ENCODE assay signal across 7 cellular contexts in the genomic region with DNA sequence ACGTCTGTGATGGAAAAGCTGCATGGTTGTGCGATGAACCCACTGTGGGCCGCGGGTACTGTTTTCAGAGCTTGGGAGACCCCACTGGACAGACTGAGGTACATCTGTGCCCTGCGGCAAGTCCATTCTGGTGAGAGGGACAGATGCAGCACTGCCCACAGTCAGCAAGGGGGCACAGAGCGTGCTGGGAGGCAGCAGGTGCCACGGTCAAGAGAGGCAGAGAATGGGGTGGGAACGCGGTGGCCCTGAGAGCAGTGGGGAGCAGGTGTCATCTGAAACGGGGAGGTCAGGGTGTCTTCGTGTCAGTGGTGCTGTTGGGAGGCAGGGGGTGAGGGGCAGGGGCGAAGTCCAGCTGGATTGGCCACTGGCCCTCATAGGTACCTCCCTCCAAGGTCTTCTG.
"Had no signal": no experiment of that assay in that cellular context is flagged by ENCODE, and none has a peak within 500 bp of the region (broad histone marks: within the 10 kb centered on the region; RNA-seq: fewer than 3 reads in every experiment).

No MANE protein-coding gene starts in this region.

- H3K9me3 Mint-ChIP-seq: activated naive CD8-positive, alpha-beta T cell treated with anti-CD3 and anti-CD28 coated beads, Interleukin-2, amount 50 U/mL, for 24 hours had no signal

- DNase-seq: activated CD4-positive, alpha-beta T cell treated with anti-CD3 and anti-CD28 coated beads, Interleukin-2, amount 50 U/mL, for 4 hours; activated naive CD8-positive, alpha-beta T cell treated with anti-CD3 and anti-CD28 coated beads, Interleukin-2, amount 50 U/mL, for 24 hours; foreskin keratinocyte; left colon; mucosa of descending colon; pancreas; transverse colon had no signal

- H3K27me3 Mint-ChIP-seq: activated naive CD8-positive, alpha-beta T cell treated with anti-CD3 and anti-CD28 coated beads, Interleukin-2, amount 50 U/mL, for 24 hours had no signal

- H3K4me3 Mint-ChIP-seq: activated naive CD8-positive, alpha-beta T cell treated with anti-CD3 and anti-CD28 coated beads, Interleukin-2, amount 50 U/mL, for 24 hours had no signal

- ATAC-seq: activated naive CD8-positive, alpha-beta T cell treated with anti-CD3 and anti-CD28 coated beads, Interleukin-2, amount 50 U/mL, for 24 hours; foreskin keratinocyte; left colon; mucosa of descending colon; pancreas had no signal

- H3K27ac Mint-ChIP-seq: activated naive CD8-positive, alpha-beta T cell treated with anti-CD3 and anti-CD28 coated beads, Interleukin-2, amount 50 U/mL, for 24 hours had no signal
